Comparison of ENCODE assay signal across 8 cellular contexts in the genomic region with DNA sequence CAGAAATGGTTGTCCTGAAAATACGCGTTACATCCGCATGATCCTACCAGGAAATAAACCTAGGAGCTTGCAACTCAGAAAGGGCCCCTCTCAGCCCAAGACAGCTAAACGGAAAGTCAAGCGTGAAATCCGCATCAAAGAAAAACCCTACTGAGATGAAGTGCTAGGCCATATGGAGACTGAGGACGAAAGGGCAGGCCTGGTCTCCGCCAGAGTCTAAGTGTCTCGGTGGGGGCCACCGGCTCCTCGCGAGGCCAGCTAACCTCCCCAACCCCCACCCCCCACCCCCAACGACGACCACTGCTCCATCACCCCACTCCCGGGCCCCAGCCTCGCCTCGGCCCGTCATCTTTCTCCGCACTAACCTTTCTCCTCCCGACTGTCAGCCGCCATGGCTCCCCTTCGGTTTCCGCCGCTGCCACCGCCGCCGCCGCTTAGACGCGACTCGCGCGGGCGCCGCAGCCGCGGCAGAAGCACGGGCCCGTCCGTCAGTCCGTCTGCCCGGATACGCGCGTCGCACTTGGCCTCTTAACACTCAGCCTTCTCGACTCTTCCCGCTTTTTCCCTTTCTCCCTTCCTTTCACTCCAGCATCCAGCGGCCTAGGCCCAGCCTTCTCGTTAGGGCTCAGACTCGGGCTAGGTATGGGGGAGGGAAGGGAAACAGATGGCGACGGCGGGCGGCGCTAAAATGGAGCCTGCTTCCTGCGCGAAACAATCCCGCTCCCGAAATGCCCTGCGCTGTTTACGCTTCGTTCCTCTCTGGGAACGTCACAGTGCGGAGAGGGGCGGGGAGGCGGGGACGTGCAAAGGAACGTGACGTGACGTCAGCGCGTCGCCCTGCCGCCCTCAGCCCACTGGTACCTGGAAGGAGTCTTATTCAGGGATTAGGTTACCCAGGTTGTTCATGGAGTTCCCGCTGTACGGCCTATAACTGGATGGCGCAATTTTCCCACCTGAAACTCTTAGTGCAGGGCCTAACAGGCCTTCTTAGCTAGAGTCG. TPM values are rescaled to one million over a fixed set of nuclear protein-coding genes. Genes with fewer than 3 reads are reported as not detected.
A peak's percentile ranks its signal among the peaks of the same experiment; 100 is the strongest.
DNase-seq lines count a peak whose midpoint lies in the region; ATAC-seq and TF ChIP-seq lines count a peak whose summit lies in the region.

Gene YTHDC1, minus strand, starts transcription at position 730 of the 1,000 bp plus-strand sequence. Its CDS starts 337 bp downstream, at position 393.

- TF ChIP-seq POLR2A in ovary (IDR thresholded peaks at IDR 0.05) = peak; percentile 99
- TF ChIP-seq POLR2A in thyroid gland (IDR thresholded peaks at IDR 0.05) = peak; percentile 86 to 97

- H3K27me3 ChIP-seq in ovary (no peaks in the 10 kb centered on the region), thyroid gland (no peaks in the 10 kb centered on the region)

- no peak for TF ChIP-seq EP300 in ovary (IDR thresholded peaks at IDR 0.05)

- 0 to 1% (median 1%) methylated on average over 79 of the region's 79 CpGs for WGBS in ovary, 3 donors
- WGBS in thyroid gland, 2 donors = 1% methylated on average over 66 of the region's 79 CpGs

- H3K27ac ChIP-seq in ovary (peak within 1 kb of the TSS; percentile 80 to 94), thyroid gland (peak within 1 kb of the TSS; percentile 96 to 97 (median 97))

- TF ChIP-seq CTCF in GM12865 (IDR thresholded peaks at IDR 0.05; ENCODE audit: insufficient read depth, low read depth, low read length, missing control alignments) (no peak), ovary (IDR thresholded peaks at IDR 0.05) (no peak), thyroid gland (IDR thresholded peaks at IDR 0.05) (peak in 1 of 6 experiments; percentile 13)

- H3K4me3 ChIP-seq in GM12865 (ENCODE audit: low read depth, low read length) (peak within 1 kb of the TSS; percentile 87), ovary (peak within 1 kb of the TSS; percentile 95), thyroid gland (replicated peaks in 1 of 3) (peak within 1 kb of the TSS; percentile 54 to 84 (median 60))

- ATAC-seq in HG02759 (IDR thresholded peaks at IDR 0.05; ENCODE audit: unreplicated experiment) (peak; percentile 97), Right ventricle myocardium inferior (peak; percentile 99)

- no peaks in the 10 kb centered on the region for H3K9me3 ChIP-seq in ovary
- H3K9me3 ChIP-seq in thyroid gland = no peaks in the 10 kb centered on the region

- H3K36me3 ChIP-seq in ovary = no peaks in the 10 kb centered on the region
- H3K36me3 ChIP-seq in thyroid gland = no peaks in the 10 kb centered on the region

- DNase-seq in GM12865 (ENCODE audit: low read depth) (peak; percentile 97), NCI-H1417 (lab: John Stamatoyannopoulos, UW) (peak; percentile 93 to 98 (median 97)), SW 1271 (lab: John Stamatoyannopoulos, UW) (peak; percentile 51 to 84), Right ventricle myocardium inferior (ENCODE audit: missing footprints) (peak; percentile 98), ovary (peak; percentile 96 to 98 (median 98)), thyroid gland (peak; percentile 97 to 98)
- DNase-seq in activated naive CD8-positive, alpha-beta T cell treated with anti-CD3 and anti-CD28 coated beads, Interleukin-2, amount 50 U/mL, for 16 hours (ENCODE audit: low read depth, low spot score) = peak; percentile 91

- intact Hi-C loops in Right ventricle myocardium inferior (cut with DNase I) (loop anchor here (1.0 to 10.0 kb wide), 2 partner anchors 24 to 805 kb away; partner anchors contain the start of gene CENPC), ovary (cut with DNase I) (no loop called here), thyroid gland (cut with DNase I) (no loop called here)

- H3K4me1 ChIP-seq in ovary (ENCODE audit: insufficient read depth) = peaks cover 9% of the 10 kb centered on the region
- H3K4me1 ChIP-seq in thyroid gland = peaks cover 13 to 26% of the 10 kb centered on the region in 2 donors

RNA-seq across cellular contexts. Expression of gene YTHDC1, which starts in this region (rescaled TPM):
- 52.0 TPM for total RNA-seq in Right ventricle myocardium inferior
- total RNA-seq in ovary = 100 to 1,000 TPM in 3 of 7 donors, 10 to 100 TPM in 4; 72.1 to 116 (median 95.0) TPM
- polyA plus RNA-seq in ovary = 10 to 100 TPM; 83.8 to 86.6 TPM
- 10 to 100 TPM; 72.1 to 96.0 (median 83.2) TPM for total RNA-seq in thyroid gland

Comparison
In these comparisons a context has a peak if more than half of its experiments do, and no peak if none do; other contexts are left out.
1. Peak in every context shown above with its lines: DNase-seq, ATAC-seq, H3K4me3 ChIP-seq and H3K27ac ChIP-seq.